In the genomic region with DNA sequence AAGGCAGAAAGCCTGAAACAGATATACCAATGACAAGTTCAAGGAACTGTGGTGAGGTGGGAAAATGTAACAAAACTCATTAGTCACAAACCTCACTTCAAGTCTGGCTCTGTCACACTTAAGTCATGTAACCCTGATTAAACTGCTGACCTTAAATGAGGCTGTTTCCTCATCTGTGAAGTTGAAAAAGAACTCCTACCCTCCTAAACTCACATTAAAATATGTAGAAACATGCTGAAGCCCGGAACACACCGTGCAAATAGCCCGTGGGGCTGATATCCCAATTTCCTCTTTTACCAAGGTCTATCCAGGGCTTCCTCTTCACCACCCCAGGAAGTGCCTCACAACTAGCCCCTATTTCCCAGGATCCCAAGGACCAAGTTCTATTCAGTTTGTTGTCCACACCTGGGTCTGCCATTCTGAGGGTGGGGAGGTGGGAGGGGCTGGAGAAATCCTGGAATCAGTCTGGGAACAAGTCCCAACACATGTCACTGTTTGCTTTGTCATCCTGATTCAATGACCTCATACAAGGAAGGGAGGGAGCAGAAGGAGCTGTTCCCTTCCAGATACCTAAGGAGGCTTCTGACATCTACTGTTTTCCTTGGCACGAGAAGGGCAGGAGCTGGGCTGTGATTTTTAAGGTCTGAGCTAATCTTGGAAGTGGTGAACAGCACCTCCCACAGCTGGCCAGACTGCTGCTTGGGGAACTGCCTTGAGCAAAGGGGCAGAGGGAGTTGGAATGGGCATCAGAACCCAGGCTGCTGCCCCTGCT, we compare ENCODE assay signal across 8 cellular contexts. TPM values are rescaled to one million over a fixed set of nuclear protein-coding genes. Genes with fewer than 3 reads are reported as not detected.
DNase-seq lines count a peak whose midpoint lies in the region; ATAC-seq and TF ChIP-seq lines count a peak whose summit lies in the region.

No MANE protein-coding gene starts in this region.

- no peaks in the 10 kb centered on the region for H3K36me3 Mint-ChIP-seq in activated CD8-positive, alpha-beta memory T cell treated with anti-CD3 and anti-CD28 coated beads, Interleukin-2, amount 10 ng/mL, durations not matched to agents 7 days and 5 days
- no peaks in the 10 kb centered on the region for H3K36me3 Mint-ChIP-seq in activated T-helper 17 cell treated with anti-CD3 and anti-CD28 coated beads, Interleukin-2, amount 50 U/mL, for 72 hours (ENCODE audit: low read depth)

- no peak overlapping the region for H3K27ac Mint-ChIP-seq in activated CD8-positive, alpha-beta memory T cell treated with anti-CD3 and anti-CD28 coated beads, Interleukin-2, amount 10 ng/mL, durations not matched to agents 7 days and 5 days
- peak overlapping the region; percentile 64 for H3K27ac Mint-ChIP-seq in activated T-helper 17 cell treated with anti-CD3 and anti-CD28 coated beads, Interleukin-2, amount 50 U/mL, for 72 hours

- H3K9me3 Mint-ChIP-seq in activated CD8-positive, alpha-beta memory T cell treated with anti-CD3 and anti-CD28 coated beads, Interleukin-2, amount 10 ng/mL, durations not matched to agents 7 days and 5 days (ENCODE audit: low read depth), result no peaks in the 10 kb centered on the region
- H3K9me3 Mint-ChIP-seq in activated T-helper 17 cell treated with anti-CD3 and anti-CD28 coated beads, Interleukin-2, amount 50 U/mL, for 72 hours, result no peaks in the 10 kb centered on the region

- H3K4me3 Mint-ChIP-seq in activated CD8-positive, alpha-beta memory T cell treated with anti-CD3 and anti-CD28 coated beads, Interleukin-2, amount 10 ng/mL, durations not matched to agents 7 days and 5 days, result no peak overlapping the region
- peak overlapping the region; percentile 49 for H3K4me3 Mint-ChIP-seq in activated T-helper 17 cell treated with anti-CD3 and anti-CD28 coated beads, Interleukin-2, amount 50 U/mL, for 72 hours

- DNase-seq in activated CD8-positive, alpha-beta memory T cell treated with anti-CD3 and anti-CD28 coated beads, Interleukin-2, amount 10 ng/mL, durations not matched to agents 7 days and 5 days, result no peak
- DNase-seq in activated CD8-positive, alpha-beta memory T cell treated with anti-CD3 and anti-CD28 coated beads, Interleukin-2, amount 50 U/mL, for 4 hours, result no peak
- peak; percentile 89 for DNase-seq in iris pigment epithelial cell (ENCODE audit: low read depth)
- DNase-seq in stromal cell of bone marrow (ENCODE audit: low read depth), result peak; percentile 88
- no peak for DNase-seq in GM10266 (ENCODE audit: extremely low spot score)

- peak; percentile 35 for ATAC-seq in activated CD8-positive, alpha-beta memory T cell treated with anti-CD3 and anti-CD28 coated beads, Interleukin-2, amount 10 ng/mL, durations not matched to agents 7 days and 5 days
- peak; percentile 95 for ATAC-seq in activated T-helper 17 cell treated with anti-CD3 and anti-CD28 coated beads, Interleukin-2, amount 50 U/mL, for 72 hours (replicated peaks)
- ATAC-seq in GM18511 (IDR thresholded peaks at IDR 0.05; ENCODE audit: unreplicated experiment) (no peak), HG03039 (IDR thresholded peaks at IDR 0.05; ENCODE audit: unreplicated experiment) (no peak)

- H3K27me3 Mint-ChIP-seq in activated CD8-positive, alpha-beta memory T cell treated with anti-CD3 and anti-CD28 coated beads, Interleukin-2, amount 10 ng/mL, durations not matched to agents 7 days and 5 days, result no peaks in the 10 kb centered on the region
- no peaks in the 10 kb centered on the region for H3K27me3 Mint-ChIP-seq in activated T-helper 17 cell treated with anti-CD3 and anti-CD28 coated beads, Interleukin-2, amount 50 U/mL, for 72 hours

- CTCF ChIA-PET in activated CD8-positive, alpha-beta memory T cell treated with anti-CD3 and anti-CD28 coated beads, Interleukin-2, amount 10 ng/mL, durations not matched to agents 7 days and 5 days (lab: Charles Lee), result interaction anchor here (1.0 to 11.3 kb wide), 5 partner anchors 8 to 20 kb away, joined by 3 to 143 read pairs (median 7); no protein-coding TSS in a partner anchor

- peaks cover 29% of the 10 kb centered on the region for H3K4me1 Mint-ChIP-seq in activated CD8-positive, alpha-beta memory T cell treated with anti-CD3 and anti-CD28 coated beads, Interleukin-2, amount 10 ng/mL, durations not matched to agents 7 days and 5 days
- peaks cover 21% of the 10 kb centered on the region for H3K4me1 Mint-ChIP-seq in activated T-helper 17 cell treated with anti-CD3 and anti-CD28 coated beads, Interleukin-2, amount 50 U/mL, for 72 hours

- TF ChIP-seq CTCF in GM10266 (IDR thresholded peaks at IDR 0.05; ENCODE audit: control insufficient read depth, insufficient read depth, low read depth, missing control alignments), result no peak

RNA-seq across cellular contexts. Expression of a gene that starts 42.3 kb away (rescaled TPM):
- total RNA-seq in activated CD8-positive, alpha-beta memory T cell treated with anti-CD3 and anti-CD28 coated beads, Interleukin-2, amount 10 ng/mL, durations not matched to agents 7 days and 5 days, result 10 to 100 TPM; 27.8 to 28.2 TPM
- total RNA-seq in activated T-helper 17 cell treated with anti-CD3 and anti-CD28 coated beads, Interleukin-2, amount 50 U/mL, for 72 hours, result 10 to 100 TPM; 23.6 to 25.5 TPM

RNA-seq across cellular contexts. Expression of a gene that starts 42.6 kb away (rescaled TPM):
- 10 to 100 TPM; 34.8 to 39.7 TPM for total RNA-seq in activated CD8-positive, alpha-beta memory T cell treated with anti-CD3 and anti-CD28 coated beads, Interleukin-2, amount 10 ng/mL, durations not matched to agents 7 days and 5 days
- 10 to 100 TPM; 27.7 to 32.7 TPM for total RNA-seq in activated T-helper 17 cell treated with anti-CD3 and anti-CD28 coated beads, Interleukin-2, amount 50 U/mL, for 72 hours

Comparison
In these comparisons a context has a peak if more than half of its experiments do, and no peak if none do; other contexts are left out.
1. ATAC-seq: peak in activated CD8-positive, alpha-beta memory T cell treated with anti-CD3 and anti-CD28 coated beads, Interleukin-2, amount 10 ng/mL, durations not matched to agents 7 days and 5 days (single experiment) and activated T-helper 17 cell treated with anti-CD3 and anti-CD28 coated beads, Interleukin-2, amount 50 U/mL, for 72 hours (single experiment); none in GM18511 (single experiment) and HG03039 (single experiment).
2. DNase-seq: peak in iris pigment epithelial cell (single experiment) and stromal cell of bone marrow (single experiment); none in activated CD8-positive, alpha-beta memory T cell treated with anti-CD3 and anti-CD28 coated beads, Interleukin-2, amount 10 ng/mL, durations not matched to agents 7 days and 5 days (single experiment), activated CD8-positive, alpha-beta memory T cell treated with anti-CD3 and anti-CD28 coated beads, Interleukin-2, amount 50 U/mL, for 4 hours (single experiment) and GM10266 (single experiment).